In the genomic region with DNA sequence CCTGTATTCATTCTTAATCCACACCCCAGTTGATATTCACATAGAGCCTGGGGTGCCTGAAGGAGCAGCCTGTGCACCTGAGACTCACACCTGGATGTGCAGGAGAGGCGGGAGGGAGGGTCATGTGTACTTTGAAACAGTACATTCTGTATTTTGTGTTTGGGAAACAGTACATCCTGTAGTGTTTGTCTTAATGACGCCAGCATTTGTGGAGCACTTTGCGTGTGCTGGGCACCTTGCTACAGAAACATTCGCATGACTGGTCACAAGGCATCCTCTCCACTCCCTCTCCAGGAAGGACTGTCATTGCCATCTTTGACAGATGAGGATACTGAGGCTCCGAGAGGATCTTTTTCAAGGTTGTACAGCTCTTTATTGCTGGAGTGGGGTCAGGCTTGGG, we compare ENCODE assay signal across 20 cellular contexts.
DNase-seq lines count a peak whose midpoint lies in the region; ATAC-seq, FAIRE-seq and TF ChIP-seq lines count a peak whose summit lies in the region.
"Had no signal": no experiment of that assay in that cellular context is flagged by ENCODE, and none has a peak within 500 bp of the region (broad histone marks: within the 10 kb centered on the region; RNA-seq: fewer than 3 reads in every experiment).

No MANE protein-coding gene starts in this region.

- FAIRE-seq in RCC 7860 (lab: Jason Lieb, UNC), result no peak
- FAIRE-seq: islet of Langerhans had no signal

- peak overlapping the region in 6 of 12 donors; percentile 9 to 100 (median 62) for H3K27ac ChIP-seq in heart left ventricle
- peak overlapping the region; percentile 76 to 86 (median 79) for H3K27ac ChIP-seq in upper lobe of left lung

- peak; percentile 86 to 100 (median 100) for TF ChIP-seq EP300 in upper lobe of left lung (IDR thresholded peaks at IDR 0.05)

- intact Hi-C loops in heart left ventricle (cut with DNase I), result no loop called here
- intact Hi-C loops in cardiac septum (cut with DNase I), result no loop called here

- H3K4me3 ChIP-seq in heart left ventricle (no peak overlapping the region), upper lobe of left lung (no peak overlapping the region)

- no peak for TF ChIP-seq CTCF in heart left ventricle (IDR thresholded peaks at IDR 0.05)
- no peak for TF ChIP-seq CTCF in upper lobe of left lung (IDR thresholded peaks at IDR 0.05)

- H3K36me3 ChIP-seq in heart left ventricle (peaks cover 0 to 18% (median 0%) of the 10 kb centered on the region in 9 donors), upper lobe of left lung (no peaks in the 10 kb centered on the region)

- DNase-seq in heart left ventricle, result no peak
- DNase-seq in cardiac septum (ENCODE audit: low spot score), result no peak
- DNase-seq in RCC 7860 (ENCODE audit: low spot score), result peak; percentile 10
- peak; percentile 64 for DNase-seq in left kidney (ENCODE audit: low read depth, low spot score)
- peak in 1 of 2 donors; percentile 90 for DNase-seq in upper lobe of left lung
- DNase-seq in activated CD4-positive, alpha-beta T cell treated with anti-CD3 and anti-CD28 coated beads, Interleukin-2, amount 50 U/mL, for 4 hours, result no peak
- DNase-seq: activated CD4-positive, alpha-beta memory T cell treated with anti-CD3 and anti-CD28 coated beads for 36 hours; activated naive CD8-positive, alpha-beta T cell treated with anti-CD3 and anti-CD28 coated beads, Interleukin-2, amount 10 ng/mL, durations not matched to agents 7 days and 5 days; activated T-cell treated with anti-CD3 and anti-CD28 coated beads, Interleukin-2, amount 50 U/mL, for 72 hours; CD4-positive, alpha-beta memory T cell; GOT3; head of caudate nucleus; naive B cell; NCI-H526 treated with DMSO at 0.1 percent for 48 hours; stimulated activated naive CD4-positive, alpha-beta T cell treated with Interleukin-2 at 50 U/mL for 16 hours; SW 1271 had no signal

- WGBS in heart left ventricle, 4 donors, result 47 to 71% (median 61%) methylated on average over 4 to 5 of the region's 5 CpGs
- 75 to 77% methylated on average over 5 of the region's 5 CpGs for WGBS in upper lobe of left lung, 2 donors

- TF ChIP-seq POLR2A in heart left ventricle (IDR thresholded peaks at IDR 0.05) (no peak), upper lobe of left lung (IDR thresholded peaks at IDR 0.05) (peak in 1 of 4 donors; percentile 56)

- ATAC-seq in heart left ventricle (peak in 3 of 4 donors; percentile 4 to 9 (median 8)), upper lobe of left lung (ENCODE audit: low FRiP score in 2 of 2) (peak; percentile 50 to 91), HG02642 (IDR thresholded peaks at IDR 0.05; ENCODE audit: poor library complexity, unreplicated experiment) (no peak), GM19395 (IDR thresholded peaks at IDR 0.05; ENCODE audit: unreplicated experiment) (no peak)
- ATAC-seq: activated T-cell treated with anti-CD3 and anti-CD28 coated beads, Interleukin-2, amount 50 U/mL, for 72 hours; Panc1 had no signal

- H3K4me1 ChIP-seq in heart left ventricle (peaks cover 0 to 72% (median 37%) of the 10 kb centered on the region in 12 donors), upper lobe of left lung (peaks cover 0 to 30% (median 28%) of the 10 kb centered on the region in 4 donors)

- no peaks in the 10 kb centered on the region for H3K27me3 ChIP-seq in heart left ventricle
- no peaks in the 10 kb centered on the region for H3K27me3 ChIP-seq in upper lobe of left lung

- H3K9me3 ChIP-seq in heart left ventricle (no peaks in the 10 kb centered on the region), upper lobe of left lung (no peaks in the 10 kb centered on the region)

Comparison
In these comparisons a context has a peak if more than half of its experiments do, and no peak if none do; other contexts are left out.
1. ATAC-seq: peak in heart left ventricle (3 of 4) and upper lobe of left lung (2 of 2); none in HG02642 (single experiment) and GM19395 (single experiment).
2. DNase-seq: peak in RCC 7860 (single experiment) and left kidney (single experiment); none in heart left ventricle (0 of 5), cardiac septum (single experiment) and activated CD4-positive, alpha-beta T cell treated with anti-CD3 and anti-CD28 coated beads, Interleukin-2, amount 50 U/mL, for 4 hours (0 of 2).